20 cellular contexts compared by ENCODE assay signal in genomic region chr11:20037358-20037757, GRCh38.
DNase-seq lines count a peak whose midpoint lies in the region; ATAC-seq and TF ChIP-seq lines count a peak whose summit lies in the region.
"Had no signal": no experiment of that assay in that cellular context is flagged by ENCODE, and none has a peak within 500 bp of the region (broad histone marks: within the 10 kb centered on the region; RNA-seq: fewer than 3 reads in every experiment).

No MANE protein-coding gene starts in this region.

- ATAC-seq in GM18520 (IDR thresholded peaks at IDR 0.05; ENCODE audit: unreplicated experiment) = peak; percentile 74
- ATAC-seq in GM21529 (IDR thresholded peaks at IDR 0.05; ENCODE audit: unreplicated experiment) = peak; percentile 75
- peak; percentile 87 for ATAC-seq in HG03045 (IDR thresholded peaks at IDR 0.05; ENCODE audit: unreplicated experiment)
- ATAC-seq in right lobe of liver = no peak
- no peak for ATAC-seq in HG02938 (IDR thresholded peaks at IDR 0.05; ENCODE audit: unreplicated experiment)
- ATAC-seq: activated CD4-positive, CD25-positive, alpha-beta regulatory T cell treated with anti-CD3 and anti-CD28 coated beads, Interleukin-2, amount 50 U/mL, for 24 hours; right cardiac atrium had no signal

- H3K9ac ChIP-seq in neural progenitor cell = no peak overlapping the region
- H3K9ac ChIP-seq: BLaER1, KMS-11 had no signal

- 26% methylated on average over 2 of the region's 2 CpGs for WGBS in right lobe of liver (ENCODE audit: insufficient coverage, low coverage, low lambda C conversion rate, missing lambda C conversion rate)

- H3K4me2 ChIP-seq in neural progenitor cell = no peak overlapping the region
- H3K4me2 ChIP-seq: BLaER1, KMS-11 had no signal

- H3K36me3 ChIP-seq in right lobe of liver = no peaks in the 10 kb centered on the region
- no peaks in the 10 kb centered on the region for H3K36me3 ChIP-seq in neural progenitor cell
- H3K36me3 ChIP-seq in brain microvascular endothelial cell (replicated peaks) = peaks cover 7% of the 10 kb centered on the region
- H3K36me3 ChIP-seq: BLaER1, SJSA1 had no signal

- no peak overlapping the region for H2AFZ ChIP-seq in neural progenitor cell (replicated peaks)

- no peaks in the 10 kb centered on the region for H3K27me3 ChIP-seq in right lobe of liver
- no peaks in the 10 kb centered on the region for H3K27me3 ChIP-seq in neural progenitor cell
- H3K27me3 ChIP-seq in brain microvascular endothelial cell (replicated peaks) = no peaks in the 10 kb centered on the region
- H3K27me3 ChIP-seq: BLaER1, cardiac muscle cell, SJSA1 had no signal

- peaks cover 0 to 45% (median 18%) of the 10 kb centered on the region in 4 donors for H3K4me1 ChIP-seq in right lobe of liver
- peaks cover 9% of the 10 kb centered on the region for H3K4me1 ChIP-seq in neural progenitor cell

- H3K9me3 Mint-ChIP-seq in neural progenitor cell = no peaks in the 10 kb centered on the region
- H3K9me3 Mint-ChIP-seq: activated naive CD8-positive, alpha-beta T cell treated with anti-CD3 and anti-CD28 coated beads, Interleukin-2, amount 10 ng/mL, durations not matched to agents 7 days and 5 days; T-helper 2 cell treated with Interferon-gamma antibody and Interleukin-4, amounts not matched to agents 5 μg/mL and 100 μg/mL, for 36 hours had no signal

- H3K27ac Mint-ChIP-seq in neural progenitor cell = no peak overlapping the region
- H3K27ac Mint-ChIP-seq: activated naive CD8-positive, alpha-beta T cell treated with anti-CD3 and anti-CD28 coated beads, Interleukin-2, amount 10 ng/mL, durations not matched to agents 7 days and 5 days; T-helper 2 cell treated with Interferon-gamma antibody and Interleukin-4, amounts not matched to agents 5 μg/mL and 100 μg/mL, for 36 hours had no signal

- no peak for TF ChIP-seq POLR2A in right lobe of liver (IDR thresholded peaks at IDR 0.05)

- intact Hi-C loops in right lobe of liver (cut with DNase I) = no loop called here

- H3K36me3 Mint-ChIP-seq in neural progenitor cell = peaks cover 28% of the 10 kb centered on the region
- H3K36me3 Mint-ChIP-seq: activated naive CD8-positive, alpha-beta T cell treated with anti-CD3 and anti-CD28 coated beads, Interleukin-2, amount 10 ng/mL, durations not matched to agents 7 days and 5 days had no signal

- H3K4me3 ChIP-seq in right lobe of liver (no peak overlapping the region), neural progenitor cell (no peak overlapping the region), brain microvascular endothelial cell (ENCODE audit: low read depth, low read length) (no peak overlapping the region)
- H3K4me3 ChIP-seq: BLaER1, cardiac muscle cell, SJSA1 had no signal

- peaks cover 5% of the 10 kb centered on the region for H3F3A ChIP-seq in neural progenitor cell (ENCODE audit: low read depth)

- peaks cover 38% of the 10 kb centered on the region for H4K20me1 ChIP-seq in neural progenitor cell (ENCODE audit: low read depth)
- H4K20me1 ChIP-seq: BLaER1 had no signal

- peak overlapping the region; percentile 71 to 99 (median 97) for H3K27ac ChIP-seq in right lobe of liver
- H3K27ac ChIP-seq in neural progenitor cell = no peak overlapping the region
- no peak overlapping the region for H3K27ac ChIP-seq in brain microvascular endothelial cell
- H3K27ac ChIP-seq: BLaER1, cardiac muscle cell, KMS-11, SJSA1 had no signal

- peaks cover 13% of the 10 kb centered on the region for H3K79me2 ChIP-seq in neural progenitor cell (ENCODE audit: low read depth)

- TF ChIP-seq CTCF in right lobe of liver (IDR thresholded peaks at IDR 0.05) (no peak), neural progenitor cell (IDR thresholded peaks at IDR 0.05) (no peak), brain microvascular endothelial cell (IDR thresholded peaks at IDR 0.05; ENCODE audit: low read depth, low read length, missing control alignments) (no peak)

- in situ Hi-C loops in brain microvascular endothelial cell (cut with HindIII; ENCODE audit: low pct_ligation_motif_present, low sequenced_read_pairs) = no loop called here

- H3K9me3 ChIP-seq in right lobe of liver (no peaks in the 10 kb centered on the region), neural progenitor cell (ENCODE audit: low read depth) (no peaks in the 10 kb centered on the region)
- H3K9me3 ChIP-seq: BLaER1, SJSA1 had no signal

- DNase-seq in right lobe of liver (no peak), foreskin melanocyte (no peak), neural progenitor cell (ENCODE audit: low spot score) (no peak), brain microvascular endothelial cell (no peak)
- DNase-seq: activated naive CD8-positive, alpha-beta T cell treated with anti-CD3 and anti-CD28 coated beads, Interleukin-2, amount 10 ng/mL, durations not matched to agents 7 days and 5 days; effector CD8-positive, alpha-beta T cell; kidney; NCI-H1105 treated with DMSO at 0.1 percent for 48 hours; right cardiac atrium; stimulated activated CD4-positive, alpha-beta T cell treated with anti-CD3 and anti-CD28 coated beads, Interleukin-2, amount 100 ng/mL, for 24 hours had no signal

- H3K4me3 Mint-ChIP-seq in neural progenitor cell = no peak overlapping the region
- H3K4me3 Mint-ChIP-seq: activated naive CD8-positive, alpha-beta T cell treated with anti-CD3 and anti-CD28 coated beads, Interleukin-2, amount 10 ng/mL, durations not matched to agents 7 days and 5 days; T-helper 2 cell treated with Interferon-gamma antibody and Interleukin-4, amounts not matched to agents 5 μg/mL and 100 μg/mL, for 36 hours had no signal

- peaks cover 8% of the 10 kb centered on the region for H3K27me3 Mint-ChIP-seq in neural progenitor cell (ENCODE audit: insufficient read depth, low read depth)

- peaks cover 53% of the 10 kb centered on the region for H3K4me1 Mint-ChIP-seq in neural progenitor cell
- H3K4me1 Mint-ChIP-seq: activated naive CD8-positive, alpha-beta T cell treated with anti-CD3 and anti-CD28 coated beads, Interleukin-2, amount 10 ng/mL, durations not matched to agents 7 days and 5 days had no signal

Comparison
In these comparisons a context has a peak if more than half of its experiments do, and no peak if none do; other contexts are left out.
1. ATAC-seq: peak in GM18520 (single experiment), GM21529 (single experiment) and HG03045 (single experiment); none in right lobe of liver (0 of 4) and HG02938 (single experiment).
2. H3K27ac ChIP-seq: peak in right lobe of liver (3 of 3); none in neural progenitor cell (single experiment) and brain microvascular endothelial cell (single experiment).